In the genomic region with DNA sequence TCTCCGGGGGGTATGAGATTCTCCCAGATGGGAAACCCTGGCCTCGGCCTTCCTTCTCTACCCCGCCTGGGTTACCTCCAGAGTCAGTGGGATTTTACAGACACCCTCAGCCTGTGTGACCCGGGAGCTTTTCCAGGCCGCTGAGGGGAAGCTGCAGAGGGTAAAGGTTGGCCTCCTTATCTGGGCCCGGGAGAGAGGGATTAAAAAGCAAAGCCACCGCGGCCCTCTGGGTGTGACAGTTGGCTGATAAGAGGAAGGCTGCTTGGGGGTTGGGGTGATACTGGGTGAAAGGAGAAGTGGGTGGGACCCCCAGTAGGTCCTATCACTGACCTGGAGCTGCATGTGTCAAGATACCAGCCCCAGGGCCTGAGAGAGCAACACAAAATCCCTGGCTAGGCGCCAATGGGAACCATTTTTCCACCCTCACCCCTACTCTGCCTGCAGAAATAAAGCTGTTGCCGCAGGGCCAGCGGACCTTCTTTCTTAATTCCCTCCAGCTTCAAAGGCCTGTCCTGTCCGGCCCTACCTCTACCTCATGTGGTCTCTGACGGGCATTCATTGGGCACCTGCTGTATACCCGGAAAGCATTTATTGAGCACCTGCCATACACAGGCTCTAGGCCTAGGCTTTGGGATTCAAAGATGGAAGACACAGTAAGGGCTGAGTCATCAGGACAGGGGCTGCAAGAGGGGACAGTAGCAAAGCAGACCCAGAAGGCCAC, we compare ENCODE assay signal across 1 cellular context.
TF ChIP-seq lines count a peak whose summit lies in the region.

No MANE protein-coding gene starts in this region.

TF ChIP-seq in HepG2, 621 proteins besides CTCF, POLR2A, EP300 and RAD21 (continued from another document and continues in another):
- peak; percentile 50; the same call in 1 of the 2 replicates for TF ChIP-seq ZNF232 (CRISPR knock-in tag; IDR thresholded peaks at IDR 0.05; ENCODE audit: borderline replicate concordance)
- no peak for TF ChIP-seq ZNF235 (CRISPR knock-in tag; IDR thresholded peaks at IDR 0.05; ENCODE audit: borderline replicate concordance)
- peak; percentile 68 for TF ChIP-seq MXD4 (CRISPR knock-in tag; IDR thresholded peaks at IDR 0.05)
- TF ChIP-seq POLR2G (IDR thresholded peaks at IDR 0.05; ENCODE audit: low read depth, low read length): peak; percentile 84
- no peak for TF ChIP-seq CENPX (CRISPR knock-in tag; IDR thresholded peaks at IDR 0.05)
- TF ChIP-seq TCF12 (IDR thresholded peaks at IDR 0.05): no peak
- TF ChIP-seq TCF12 (CRISPR knock-in tag; IDR thresholded peaks at IDR 0.05): peak; percentile 94
- TF ChIP-seq ZBTB38 (CRISPR knock-in tag; IDR thresholded peaks at IDR 0.05): no peak
- no peak for TF ChIP-seq POLR2AphosphoS2 (IDR thresholded peaks at IDR 0.05; ENCODE audit: low read depth, low read length)
- peak; percentile 100 for TF ChIP-seq TBX2 (CRISPR knock-in tag; IDR thresholded peaks at IDR 0.05; ENCODE audit: borderline replicate concordance)
- TF ChIP-seq ISX (CRISPR knock-in tag; conservative IDR thresholded peaks at IDR 0.05): no peak
- TF ChIP-seq FOXA3 (CRISPR knock-in tag; IDR thresholded peaks at IDR 0.05): peak; percentile 85
- TF ChIP-seq ZNF776 (CRISPR knock-in tag; IDR thresholded peaks at IDR 0.05): no peak
- TF ChIP-seq NCOA1 (CRISPR knock-in tag; IDR thresholded peaks at IDR 0.05): peak; percentile 99
- peak; percentile 77; the same call in 1 of the 2 replicates for TF ChIP-seq FOXJ3 (CRISPR knock-in tag; IDR thresholded peaks at IDR 0.05; ENCODE audit: borderline replicate concordance)
- peak; percentile 93 for TF ChIP-seq ZSCAN31 (CRISPR knock-in tag; IDR thresholded peaks at IDR 0.05; ENCODE audit: low read depth)
- no peak; the same call in 1 of the 2 replicates for TF ChIP-seq SRF (IDR thresholded peaks at IDR 0.05; ENCODE audit: low read depth, low read length)
- TF ChIP-seq, protein P1, sequence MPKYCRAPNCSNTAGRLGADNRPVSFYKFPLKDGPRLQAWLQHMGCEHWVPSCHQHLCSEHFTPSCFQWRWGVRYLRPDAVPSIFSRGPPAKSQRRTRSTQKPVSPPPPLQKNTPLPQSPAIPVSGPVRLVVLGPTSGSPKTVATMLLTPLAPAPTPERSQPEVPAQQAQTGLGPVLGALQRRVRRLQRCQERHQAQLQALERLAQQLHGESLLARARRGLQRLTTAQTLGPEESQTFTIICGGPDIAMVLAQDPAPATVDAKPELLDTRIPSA (CRISPR knock-in tag; IDR thresholded peaks at IDR 0.05; ENCODE audit: borderline replicate concordance): no peak; the same call in 1 of the 2 replicates
- TF ChIP-seq ZNF10 (CRISPR knock-in tag; IDR thresholded peaks at IDR 0.05; ENCODE audit: borderline replicate concordance, low read depth): no peak
- no peak for TF ChIP-seq FOXA1 (IDR thresholded peaks at IDR 0.05)
- TF ChIP-seq FOXA1 (CRISPR knock-in tag; IDR thresholded peaks at IDR 0.05): peak; percentile 75
- TF ChIP-seq ZNF891 (CRISPR knock-in tag; IDR thresholded peaks at IDR 0.05): no peak
- peak; percentile 59; the same call in 1 of the 2 replicates for TF ChIP-seq ZNF761 (CRISPR knock-in tag; conservative IDR thresholded peaks at IDR 0.05)
- TF ChIP-seq, protein P2, sequence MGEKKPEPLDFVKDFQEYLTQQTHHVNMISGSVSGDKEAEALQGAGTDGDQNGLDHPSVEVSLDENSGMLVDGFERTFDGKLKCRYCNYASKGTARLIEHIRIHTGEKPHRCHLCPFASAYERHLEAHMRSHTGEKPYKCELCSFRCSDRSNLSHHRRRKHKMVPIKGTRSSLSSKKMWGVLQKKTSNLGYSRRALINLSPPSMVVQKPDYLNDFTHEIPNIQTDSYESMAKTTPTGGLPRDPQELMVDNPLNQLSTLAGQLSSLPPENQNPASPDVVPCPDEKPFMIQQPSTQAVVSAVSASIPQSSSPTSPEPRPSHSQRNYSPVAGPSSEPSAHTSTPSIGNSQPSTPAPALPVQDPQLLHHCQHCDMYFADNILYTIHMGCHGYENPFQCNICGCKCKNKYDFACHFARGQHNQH (CRISPR knock-in tag; IDR thresholded peaks at IDR 0.05): peak; percentile 78
- no peak for TF ChIP-seq ZNF577 (CRISPR knock-in tag; IDR thresholded peaks at IDR 0.05; ENCODE audit: borderline replicate concordance, low read depth)
- TF ChIP-seq MYC (CRISPR knock-in tag; IDR thresholded peaks at IDR 0.05; ENCODE audit: borderline replicate concordance): peak; percentile 82; the same call in 1 of the 2 replicates
- TF ChIP-seq MZF1 (CRISPR knock-in tag; IDR thresholded peaks at IDR 0.05; ENCODE audit: borderline replicate concordance): no peak
- peak; percentile 91 for TF ChIP-seq ZNF430 (CRISPR knock-in tag; IDR thresholded peaks at IDR 0.05)
- TF ChIP-seq ATF7-NPFF (CRISPR knock-in tag; IDR thresholded peaks at IDR 0.05; ENCODE audit: low read depth): peak; percentile 73
- peak; percentile 70; the same call in 1 of the 2 replicates for TF ChIP-seq HOXD1 (CRISPR knock-in tag; IDR thresholded peaks at IDR 0.05)
- TF ChIP-seq HDAC1 (CRISPR knock-in tag; IDR thresholded peaks at IDR 0.05): peak; percentile 98
- TF ChIP-seq PPARG (CRISPR knock-in tag; conservative IDR thresholded peaks at IDR 0.05): peak; percentile 100
- TF ChIP-seq, protein P3, sequence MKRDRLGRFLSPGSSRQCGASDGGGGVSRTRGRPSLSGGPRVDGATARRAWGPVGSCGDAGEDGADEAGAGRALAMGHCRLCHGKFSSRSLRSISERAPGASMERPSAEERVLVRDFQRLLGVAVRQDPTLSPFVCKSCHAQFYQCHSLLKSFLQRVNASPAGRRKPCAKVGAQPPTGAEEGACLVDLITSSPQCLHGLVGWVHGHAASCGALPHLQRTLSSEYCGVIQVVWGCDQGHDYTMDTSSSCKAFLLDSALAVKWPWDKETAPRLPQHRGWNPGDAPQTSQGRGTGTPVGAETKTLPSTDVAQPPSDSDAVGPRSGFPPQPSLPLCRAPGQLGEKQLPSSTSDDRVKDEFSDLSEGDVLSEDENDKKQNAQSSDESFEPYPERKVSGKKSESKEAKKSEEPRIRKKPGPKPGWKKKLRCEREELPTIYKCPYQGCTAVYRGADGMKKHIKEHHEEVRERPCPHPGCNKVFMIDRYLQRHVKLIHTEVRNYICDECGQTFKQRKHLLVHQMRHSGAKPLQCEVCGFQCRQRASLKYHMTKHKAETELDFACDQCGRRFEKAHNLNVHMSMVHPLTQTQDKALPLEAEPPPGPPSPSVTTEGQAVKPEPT (CRISPR knock-in tag; IDR thresholded peaks at IDR 0.05; ENCODE audit: low read depth): 0 out of 2 replicates have a peak, but pooled peaks have one; percentile 8
- no peak for TF ChIP-seq GABPA (IDR thresholded peaks at IDR 0.05; ENCODE audit: low read depth, low read length)
- peak; percentile 61 for TF ChIP-seq GABPA (CRISPR knock-in tag; IDR thresholded peaks at IDR 0.05; ENCODE audit: low read depth)
- TF ChIP-seq EZH2 (conservative IDR thresholded peaks at IDR 0.05; ENCODE audit: low read depth, low read length): no peak
- TF ChIP-seq ZNF296 (CRISPR knock-in tag; conservative IDR thresholded peaks at IDR 0.05): peak; percentile 81; the same call in 1 of the 2 replicates
- TF ChIP-seq ZNF24 (IDR thresholded peaks at IDR 0.05): no peak
- no peak; the same call in 1 of the 2 replicates for TF ChIP-seq ZNF12 (CRISPR knock-in tag; IDR thresholded peaks at IDR 0.05)
- TF ChIP-seq ZNF44 (CRISPR knock-in tag; IDR thresholded peaks at IDR 0.05): 0 out of 2 replicates have a peak, but pooled peaks have one; percentile 32
- TF ChIP-seq, protein P4, sequence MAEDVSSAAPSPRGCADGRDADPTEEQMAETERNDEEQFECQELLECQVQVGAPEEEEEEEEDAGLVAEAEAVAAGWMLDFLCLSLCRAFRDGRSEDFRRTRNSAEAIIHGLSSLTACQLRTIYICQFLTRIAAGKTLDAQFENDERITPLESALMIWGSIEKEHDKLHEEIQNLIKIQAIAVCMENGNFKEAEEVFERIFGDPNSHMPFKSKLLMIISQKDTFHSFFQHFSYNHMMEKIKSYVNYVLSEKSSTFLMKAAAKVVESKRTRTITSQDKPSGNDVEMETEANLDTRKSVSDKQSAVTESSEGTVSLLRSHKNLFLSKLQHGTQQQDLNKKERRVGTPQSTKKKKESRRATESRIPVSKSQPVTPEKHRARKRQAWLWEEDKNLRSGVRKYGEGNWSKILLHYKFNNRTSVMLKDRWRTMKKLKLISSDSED (CRISPR knock-in tag; IDR thresholded peaks at IDR 0.05): no peak
- peak; percentile 6; the same call in 1 of the 2 replicates for TF ChIP-seq ZNF274 (CRISPR knock-in tag; IDR thresholded peaks at IDR 0.05)
- TF ChIP-seq NFKBIZ (CRISPR knock-in tag; IDR thresholded peaks at IDR 0.05): peak; percentile 84
- peak; percentile 20 for TF ChIP-seq TBL1XR1 (IDR thresholded peaks at IDR 0.05; ENCODE audit: borderline replicate concordance, low read length, partially characterized antibody)
- no peak for TF ChIP-seq ZNF282 (IDR thresholded peaks at IDR 0.05; ENCODE audit: partially characterized antibody)
- no peak; the same call in none of the 2 replicates for TF ChIP-seq SPEN (CRISPR knock-in tag; IDR thresholded peaks at IDR 0.05; ENCODE audit: low read depth)
- TF ChIP-seq, protein P5, sequence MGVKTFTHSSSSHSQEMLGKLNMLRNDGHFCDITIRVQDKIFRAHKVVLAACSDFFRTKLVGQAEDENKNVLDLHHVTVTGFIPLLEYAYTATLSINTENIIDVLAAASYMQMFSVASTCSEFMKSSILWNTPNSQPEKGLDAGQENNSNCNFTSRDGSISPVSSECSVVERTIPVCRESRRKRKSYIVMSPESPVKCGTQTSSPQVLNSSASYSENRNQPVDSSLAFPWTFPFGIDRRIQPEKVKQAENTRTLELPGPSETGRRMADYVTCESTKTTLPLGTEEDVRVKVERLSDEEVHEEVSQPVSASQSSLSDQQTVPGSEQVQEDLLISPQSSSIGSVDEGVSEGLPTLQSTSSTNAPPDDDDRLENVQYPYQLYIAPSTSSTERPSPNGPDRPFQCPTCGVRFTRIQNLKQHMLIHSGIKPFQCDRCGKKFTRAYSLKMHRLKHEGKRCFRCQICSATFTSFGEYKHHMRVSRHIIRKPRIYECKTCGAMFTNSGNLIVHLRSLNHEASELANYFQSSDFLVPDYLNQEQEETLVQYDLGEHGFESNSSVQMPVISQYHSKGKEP (CRISPR knock-in tag; IDR thresholded peaks at IDR 0.05): 0 out of 2 replicates have a peak, but pooled peaks have one; percentile 22
- peak; percentile 86; the same call in 1 of the 2 replicates for TF ChIP-seq RFXAP (CRISPR knock-in tag; IDR thresholded peaks at IDR 0.05; ENCODE audit: borderline replicate concordance)
- no peak for TF ChIP-seq NFE2 (CRISPR knock-in tag; IDR thresholded peaks at IDR 0.05)
- TF ChIP-seq TEAD3 (CRISPR knock-in tag; optimal IDR thresholded peaks at IDR 0.05; ENCODE audit: borderline replicate concordance): peak; percentile 60
- peak; percentile 98 for TF ChIP-seq ZFP82 (CRISPR knock-in tag; IDR thresholded peaks at IDR 0.05; ENCODE audit: borderline replicate concordance)
- TF ChIP-seq ZNF460 (CRISPR knock-in tag; IDR thresholded peaks at IDR 0.05; ENCODE audit: borderline replicate concordance): peak; percentile 45; the same call in 1 of the 2 replicates
- no peak for TF ChIP-seq MBNL3 (CRISPR knock-in tag; conservative IDR thresholded peaks at IDR 0.05)
- TF ChIP-seq REL (CRISPR knock-in tag; conservative IDR thresholded peaks at IDR 0.05): no peak
- no peak for TF ChIP-seq STAT5B (CRISPR knock-in tag; IDR thresholded peaks at IDR 0.05)
- TF ChIP-seq, protein P6, sequence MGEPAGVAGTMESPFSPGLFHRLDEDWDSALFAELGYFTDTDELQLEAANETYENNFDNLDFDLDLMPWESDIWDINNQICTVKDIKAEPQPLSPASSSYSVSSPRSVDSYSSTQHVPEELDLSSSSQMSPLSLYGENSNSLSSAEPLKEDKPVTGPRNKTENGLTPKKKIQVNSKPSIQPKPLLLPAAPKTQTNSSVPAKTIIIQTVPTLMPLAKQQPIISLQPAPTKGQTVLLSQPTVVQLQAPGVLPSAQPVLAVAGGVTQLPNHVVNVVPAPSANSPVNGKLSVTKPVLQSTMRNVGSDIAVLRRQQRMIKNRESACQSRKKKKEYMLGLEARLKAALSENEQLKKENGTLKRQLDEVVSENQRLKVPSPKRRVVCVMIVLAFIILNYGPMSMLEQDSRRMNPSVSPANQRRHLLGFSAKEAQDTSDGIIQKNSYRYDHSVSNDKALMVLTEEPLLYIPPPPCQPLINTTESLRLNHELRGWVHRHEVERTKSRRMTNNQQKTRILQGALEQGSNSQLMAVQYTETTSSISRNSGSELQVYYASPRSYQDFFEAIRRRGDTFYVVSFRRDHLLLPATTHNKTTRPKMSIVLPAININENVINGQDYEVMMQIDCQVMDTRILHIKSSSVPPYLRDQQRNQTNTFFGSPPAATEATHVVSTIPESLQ (CRISPR knock-in tag; conservative IDR thresholded peaks at IDR 0.05): no peak
- no peak for TF ChIP-seq HMGA1 (CRISPR knock-in tag; conservative IDR thresholded peaks at IDR 0.05)
- peak; percentile 44; the same call in 1 of the 2 replicates for TF ChIP-seq RCOR2 (CRISPR knock-in tag; IDR thresholded peaks at IDR 0.05)
- TF ChIP-seq KLF11 (CRISPR knock-in tag; IDR thresholded peaks at IDR 0.05): peak; percentile 54; the same call in 1 of the 2 replicates
- peak; percentile 90 for TF ChIP-seq ETV5 (CRISPR knock-in tag; IDR thresholded peaks at IDR 0.05; ENCODE audit: borderline replicate concordance)
- TF ChIP-seq ZNF746 (CRISPR knock-in tag; IDR thresholded peaks at IDR 0.05): peak; percentile 97
- TF ChIP-seq MAFK (conservative IDR thresholded peaks at IDR 0.05 in 1 of 2, IDR thresholded peaks at IDR 0.05 in 1 of 2; ENCODE audit: low read length in 2 of 2): peak; percentile 37 to 69
- TF ChIP-seq, protein P7, sequence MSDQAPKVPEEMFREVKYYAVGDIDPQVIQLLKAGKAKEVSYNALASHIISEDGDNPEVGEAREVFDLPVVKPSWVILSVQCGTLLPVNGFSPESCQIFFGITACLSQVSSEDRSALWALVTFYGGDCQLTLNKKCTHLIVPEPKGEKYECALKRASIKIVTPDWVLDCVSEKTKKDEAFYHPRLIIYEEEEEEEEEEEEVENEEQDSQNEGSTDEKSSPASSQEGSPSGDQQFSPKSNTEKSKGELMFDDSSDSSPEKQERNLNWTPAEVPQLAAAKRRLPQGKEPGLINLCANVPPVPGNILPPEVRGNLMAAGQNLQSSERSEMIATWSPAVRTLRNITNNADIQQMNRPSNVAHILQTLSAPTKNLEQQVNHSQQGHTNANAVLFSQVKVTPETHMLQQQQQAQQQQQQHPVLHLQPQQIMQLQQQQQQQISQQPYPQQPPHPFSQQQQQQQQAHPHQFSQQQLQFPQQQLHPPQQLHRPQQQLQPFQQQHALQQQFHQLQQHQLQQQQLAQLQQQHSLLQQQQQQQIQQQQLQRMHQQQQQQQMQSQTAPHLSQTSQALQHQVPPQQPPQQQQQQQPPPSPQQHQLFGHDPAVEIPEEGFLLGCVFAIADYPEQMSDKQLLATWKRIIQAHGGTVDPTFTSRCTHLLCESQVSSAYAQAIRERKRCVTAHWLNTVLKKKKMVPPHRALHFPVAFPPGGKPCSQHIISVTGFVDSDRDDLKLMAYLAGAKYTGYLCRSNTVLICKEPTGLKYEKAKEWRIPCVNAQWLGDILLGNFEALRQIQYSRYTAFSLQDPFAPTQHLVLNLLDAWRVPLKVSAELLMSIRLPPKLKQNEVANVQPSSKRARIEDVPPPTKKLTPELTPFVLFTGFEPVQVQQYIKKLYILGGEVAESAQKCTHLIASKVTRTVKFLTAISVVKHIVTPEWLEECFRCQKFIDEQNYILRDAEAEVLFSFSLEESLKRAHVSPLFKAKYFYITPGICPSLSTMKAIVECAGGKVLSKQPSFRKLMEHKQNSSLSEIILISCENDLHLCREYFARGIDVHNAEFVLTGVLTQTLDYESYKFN (CRISPR knock-in tag; conservative IDR thresholded peaks at IDR 0.05): peak; percentile 99
- no peak for TF ChIP-seq PLRG1 (conservative IDR thresholded peaks at IDR 0.05)
- TF ChIP-seq SRSF1 (optimal IDR thresholded peaks at IDR 0.05; ENCODE audit: low read depth, low read length): no peak
- TF ChIP-seq ZMYM3 (CRISPR knock-in tag; IDR thresholded peaks at IDR 0.05): peak; percentile 95
